35 cellular contexts compared by ENCODE assay signal in genomic region chr2:14702258-14702657, GRCh38.
"Had no signal": no experiment of that assay in that cellular context is flagged by ENCODE, and none has a peak within 500 bp of the region (broad histone marks: within the 10 kb centered on the region; RNA-seq: fewer than 3 reads in every experiment).

No MANE protein-coding gene starts in this region.

- H3K27ac ChIP-seq: adrenal gland, left ventricle myocardium inferior, neutrophil, ovary, thoracic aorta, WERI-Rb-1 had no signal

- H3K27me3 Mint-ChIP-seq: activated naive CD8-positive, alpha-beta T cell treated with anti-CD3 and anti-CD28 coated beads for 36 hours; brain; effector memory CD8-positive, alpha-beta T cell; progenitor cell of endocrine pancreas; stimulated activated naive CD8-positive, alpha-beta T cell treated with anti-CD3 and anti-CD28 coated beads, Interleukin-15, Interleukin-2, amounts not matched to agents 100 ng/mL and 50 ng/mL, for 24 hours had no signal

- H3K27ac Mint-ChIP-seq: activated naive CD4-positive, alpha-beta T cell treated with anti-CD3 and anti-CD28 coated beads for 36 hours; activated naive CD8-positive, alpha-beta T cell treated with anti-CD3 and anti-CD28 coated beads for 36 hours; activated T-helper 1 cell treated with anti-CD3 and anti-CD28 coated beads, Interleukin-12 subunit alpha, Interleukin-12 subunit beta, Interleukin-2, Interleukin-4 antibody, amounts not matched to agents 30 ng/mL and 10 ng/mL and 1 ng/mL, durations not matched to agents 14 hours and 24 hours and 36 hours; brain; effector memory CD8-positive, alpha-beta T cell; nephron progenitor cell; progenitor cell of endocrine pancreas; stimulated activated effector memory CD8-positive, alpha-beta T cell treated with anti-CD3 and anti-CD28 coated beads, Interleukin-12 subunit alpha, Interleukin-12 subunit beta, amount 100 ng/mL, for 72 hours; stimulated activated naive CD8-positive, alpha-beta T cell treated with anti-CD3 and anti-CD28 coated beads, Interleukin-15, Interleukin-2, amounts not matched to agents 100 ng/mL and 50 ng/mL, for 24 hours; T-helper 1 cell treated with Interleukin-12 subunit alpha and Interleukin-12 subunit beta and Interleukin-4 antibody, amounts not matched to agents 30 μg/mL and 1 μg/mL, for 36 hours had no signal

- H3K4me3 Mint-ChIP-seq: activated naive CD4-positive, alpha-beta T cell treated with anti-CD3 and anti-CD28 coated beads for 36 hours; activated naive CD8-positive, alpha-beta T cell treated with anti-CD3 and anti-CD28 coated beads for 36 hours; activated T-helper 1 cell treated with anti-CD3 and anti-CD28 coated beads, Interleukin-12 subunit alpha, Interleukin-12 subunit beta, Interleukin-2, Interleukin-4 antibody, amounts not matched to agents 30 ng/mL and 10 ng/mL and 1 ng/mL, durations not matched to agents 14 hours and 24 hours and 36 hours; brain; effector memory CD8-positive, alpha-beta T cell; nephron progenitor cell; stimulated activated effector memory CD8-positive, alpha-beta T cell treated with anti-CD3 and anti-CD28 coated beads, Interleukin-12 subunit alpha, Interleukin-12 subunit beta, amount 100 ng/mL, for 72 hours; stimulated activated naive CD8-positive, alpha-beta T cell treated with anti-CD3 and anti-CD28 coated beads, Interleukin-15, Interleukin-2, amounts not matched to agents 100 ng/mL and 50 ng/mL, for 24 hours; T-helper 1 cell treated with Interleukin-12 subunit alpha and Interleukin-12 subunit beta and Interleukin-4 antibody, amounts not matched to agents 30 μg/mL and 1 μg/mL, for 36 hours had no signal

- DNase-seq: activated CD4-positive, alpha-beta T cell treated with anti-CD3 and anti-CD28 coated beads for 48 hours; activated CD4-positive, alpha-beta T cell treated with anti-CD3 and anti-CD28 coated beads, Interleukin-2, amount 50 U/mL, for 48 hours; activated CD8-positive, alpha-beta memory T cell treated with anti-CD3 and anti-CD28 coated beads for 24 hours; activated effector memory CD4-positive, alpha-beta T cell treated with anti-CD3 and anti-CD28 coated beads, Interleukin-2, amount 50 U/mL, for 16 hours; activated naive CD4-positive, alpha-beta T cell treated with anti-CD3 and anti-CD28 coated beads for 36 hours; activated naive CD8-positive, alpha-beta T cell treated with anti-CD3 and anti-CD28 coated beads for 36 hours; adrenal gland; aorta; caudate nucleus; cortex of kidney; effector memory CD8-positive, alpha-beta T cell; left ventricle myocardium inferior; nephron progenitor cell; ovary; retina; small intestine; stimulated activated CD4-positive, alpha-beta T cell treated with anti-CD3 and anti-CD28 coated beads, Interleukin-4, amount 100 ng/mL, for 24 hours; T-helper 9 cell; trophoblast cell; WERI-Rb-1 had no signal

- H3K36me3 ChIP-seq: adrenal gland, left ventricle myocardium inferior, neutrophil, ovary, thoracic aorta, WERI-Rb-1 had no signal

- H3K9me3 Mint-ChIP-seq: activated naive CD4-positive, alpha-beta T cell treated with anti-CD3 and anti-CD28 coated beads for 36 hours; activated naive CD8-positive, alpha-beta T cell treated with anti-CD3 and anti-CD28 coated beads for 36 hours; activated T-helper 1 cell treated with anti-CD3 and anti-CD28 coated beads, Interleukin-12 subunit alpha, Interleukin-12 subunit beta, Interleukin-2, Interleukin-4 antibody, amounts not matched to agents 30 ng/mL and 10 ng/mL and 1 ng/mL, durations not matched to agents 14 hours and 24 hours and 36 hours; brain; nephron progenitor cell; T-helper 1 cell treated with Interleukin-12 subunit alpha and Interleukin-12 subunit beta and Interleukin-4 antibody, amounts not matched to agents 30 μg/mL and 1 μg/mL, for 36 hours had no signal

- H3K27me3 ChIP-seq: adrenal gland, neutrophil, ovary had no signal

- H3K4me1 ChIP-seq: adrenal gland, left ventricle myocardium inferior had no signal

- H3K4me1 Mint-ChIP-seq: activated naive CD8-positive, alpha-beta T cell treated with anti-CD3 and anti-CD28 coated beads for 36 hours; nephron progenitor cell; stimulated activated effector memory CD8-positive, alpha-beta T cell treated with anti-CD3 and anti-CD28 coated beads, Interleukin-12 subunit alpha, Interleukin-12 subunit beta, amount 100 ng/mL, for 72 hours had no signal

- FAIRE-seq: frontal cortex, islet of Langerhans, small intestine, TTC549, urothelium cell line had no signal

- H3K36me3 Mint-ChIP-seq: activated naive CD8-positive, alpha-beta T cell treated with anti-CD3 and anti-CD28 coated beads for 36 hours; brain; stimulated activated effector memory CD8-positive, alpha-beta T cell treated with anti-CD3 and anti-CD28 coated beads, Interleukin-12 subunit alpha, Interleukin-12 subunit beta, amount 100 ng/mL, for 72 hours had no signal

- ATAC-seq: activated CD4-positive, CD25-positive, alpha-beta regulatory T cell treated with anti-CD3 and anti-CD28 coated beads, Interleukin-2, amount 50 U/mL, for 24 hours; effector memory CD8-positive, alpha-beta T cell; sciatic nerve; stimulated activated effector memory CD8-positive, alpha-beta T cell treated with anti-CD3 and anti-CD28 coated beads, Interleukin-12 subunit alpha, Interleukin-12 subunit beta, amount 100 ng/mL, for 72 hours had no signal

- H3K4me3 ChIP-seq: adrenal gland, left ventricle myocardium inferior, lung, ovary, thoracic aorta had no signal
